ENCODE assay signal across 1 cellular context in the genomic region with DNA sequence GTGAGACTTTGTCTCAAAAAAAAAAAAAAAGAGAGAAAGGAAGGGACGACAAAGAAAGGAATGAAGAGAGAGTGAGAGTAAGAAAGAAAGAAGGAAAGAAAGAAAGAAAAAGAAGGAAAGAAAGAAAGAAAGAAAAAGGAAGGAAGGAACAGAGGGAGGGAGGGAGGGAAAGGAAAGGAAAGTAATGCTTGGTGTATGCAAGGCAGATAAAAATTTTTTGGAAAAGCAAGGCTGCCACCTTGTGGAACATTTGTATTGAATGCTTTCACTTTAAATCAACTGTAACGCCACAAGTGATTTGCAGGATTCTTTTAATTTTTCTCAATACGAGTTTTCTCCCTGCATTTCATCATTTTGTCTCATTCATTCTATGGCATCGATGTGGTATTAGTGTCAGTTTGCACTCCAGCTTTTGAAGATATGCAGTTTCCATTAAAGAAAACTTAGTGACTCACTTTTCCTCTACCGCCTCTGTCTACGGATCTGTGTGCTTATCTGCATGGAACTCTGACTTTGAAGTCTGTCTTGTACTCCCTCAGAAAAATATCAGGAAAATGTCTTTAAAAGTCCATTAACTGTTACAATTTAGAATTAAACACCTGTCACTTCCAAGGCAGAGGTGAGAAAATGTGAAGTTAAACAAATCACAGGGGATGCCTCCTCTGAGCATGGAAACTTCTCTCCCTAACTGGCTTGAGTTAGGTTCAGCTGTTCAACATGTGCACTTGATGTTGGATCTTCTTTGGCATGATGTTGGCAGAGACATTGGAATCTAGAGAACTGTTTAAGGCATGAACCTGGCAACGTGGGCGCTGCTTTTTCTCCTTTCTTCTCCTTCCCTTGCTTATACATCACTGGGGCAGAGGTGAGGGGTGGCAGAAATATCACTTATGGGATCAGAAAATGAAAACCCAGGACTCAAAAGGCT.
TF ChIP-seq lines count a peak whose summit lies in the region.

No MANE protein-coding gene starts in this region.

TF ChIP-seq in K562, 482 proteins besides CTCF, POLR2A, EP300 and RAD21:
- TF ChIP-seq, protein P1, sequence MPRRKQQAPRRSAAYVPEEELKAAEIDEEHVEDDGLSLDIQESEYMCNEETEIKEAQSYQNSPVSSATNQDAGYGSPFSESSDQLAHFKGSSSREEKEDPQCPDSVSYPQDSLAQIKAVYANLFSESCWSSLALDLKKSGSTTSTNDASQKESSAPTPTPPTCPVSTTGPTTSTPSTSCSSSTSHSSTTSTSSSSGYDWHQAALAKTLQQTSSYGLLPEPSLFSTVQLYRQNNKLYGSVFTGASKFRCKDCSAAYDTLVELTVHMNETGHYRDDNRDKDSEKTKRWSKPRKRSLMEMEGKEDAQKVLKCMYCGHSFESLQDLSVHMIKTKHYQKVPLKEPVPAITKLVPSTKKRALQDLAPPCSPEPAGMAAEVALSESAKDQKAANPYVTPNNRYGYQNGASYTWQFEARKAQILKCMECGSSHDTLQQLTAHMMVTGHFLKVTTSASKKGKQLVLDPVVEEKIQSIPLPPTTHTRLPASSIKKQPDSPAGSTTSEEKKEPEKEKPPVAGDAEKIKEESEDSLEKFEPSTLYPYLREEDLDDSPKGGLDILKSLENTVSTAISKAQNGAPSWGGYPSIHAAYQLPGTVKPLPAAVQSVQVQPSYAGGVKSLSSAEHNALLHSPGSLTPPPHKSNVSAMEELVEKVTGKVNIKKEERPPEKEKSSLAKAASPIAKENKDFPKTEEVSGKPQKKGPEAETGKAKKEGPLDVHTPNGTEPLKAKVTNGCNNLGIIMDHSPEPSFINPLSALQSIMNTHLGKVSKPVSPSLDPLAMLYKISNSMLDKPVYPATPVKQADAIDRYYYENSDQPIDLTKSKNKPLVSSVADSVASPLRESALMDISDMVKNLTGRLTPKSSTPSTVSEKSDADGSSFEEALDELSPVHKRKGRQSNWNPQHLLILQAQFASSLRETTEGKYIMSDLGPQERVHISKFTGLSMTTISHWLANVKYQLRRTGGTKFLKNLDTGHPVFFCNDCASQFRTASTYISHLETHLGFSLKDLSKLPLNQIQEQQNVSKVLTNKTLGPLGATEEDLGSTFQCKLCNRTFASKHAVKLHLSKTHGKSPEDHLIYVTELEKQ (CRISPR knock-in tag; IDR thresholded peaks at IDR 0.05) = no peak
- TF ChIP-seq DIDO1 (tag; IDR thresholded peaks at IDR 0.05; ENCODE audit: low read depth) = no peak
- TF ChIP-seq ZSCAN32 (CRISPR knock-in tag; IDR thresholded peaks at IDR 0.05) = no peak
- no peak for TF ChIP-seq BRF2 (IDR thresholded peaks at IDR 0.05; ENCODE audit: borderline replicate concordance, insufficient read depth, insufficient read length)
- no peak for TF ChIP-seq BACH1 (tag; IDR thresholded peaks at IDR 0.05)
- TF ChIP-seq, protein P2, sequence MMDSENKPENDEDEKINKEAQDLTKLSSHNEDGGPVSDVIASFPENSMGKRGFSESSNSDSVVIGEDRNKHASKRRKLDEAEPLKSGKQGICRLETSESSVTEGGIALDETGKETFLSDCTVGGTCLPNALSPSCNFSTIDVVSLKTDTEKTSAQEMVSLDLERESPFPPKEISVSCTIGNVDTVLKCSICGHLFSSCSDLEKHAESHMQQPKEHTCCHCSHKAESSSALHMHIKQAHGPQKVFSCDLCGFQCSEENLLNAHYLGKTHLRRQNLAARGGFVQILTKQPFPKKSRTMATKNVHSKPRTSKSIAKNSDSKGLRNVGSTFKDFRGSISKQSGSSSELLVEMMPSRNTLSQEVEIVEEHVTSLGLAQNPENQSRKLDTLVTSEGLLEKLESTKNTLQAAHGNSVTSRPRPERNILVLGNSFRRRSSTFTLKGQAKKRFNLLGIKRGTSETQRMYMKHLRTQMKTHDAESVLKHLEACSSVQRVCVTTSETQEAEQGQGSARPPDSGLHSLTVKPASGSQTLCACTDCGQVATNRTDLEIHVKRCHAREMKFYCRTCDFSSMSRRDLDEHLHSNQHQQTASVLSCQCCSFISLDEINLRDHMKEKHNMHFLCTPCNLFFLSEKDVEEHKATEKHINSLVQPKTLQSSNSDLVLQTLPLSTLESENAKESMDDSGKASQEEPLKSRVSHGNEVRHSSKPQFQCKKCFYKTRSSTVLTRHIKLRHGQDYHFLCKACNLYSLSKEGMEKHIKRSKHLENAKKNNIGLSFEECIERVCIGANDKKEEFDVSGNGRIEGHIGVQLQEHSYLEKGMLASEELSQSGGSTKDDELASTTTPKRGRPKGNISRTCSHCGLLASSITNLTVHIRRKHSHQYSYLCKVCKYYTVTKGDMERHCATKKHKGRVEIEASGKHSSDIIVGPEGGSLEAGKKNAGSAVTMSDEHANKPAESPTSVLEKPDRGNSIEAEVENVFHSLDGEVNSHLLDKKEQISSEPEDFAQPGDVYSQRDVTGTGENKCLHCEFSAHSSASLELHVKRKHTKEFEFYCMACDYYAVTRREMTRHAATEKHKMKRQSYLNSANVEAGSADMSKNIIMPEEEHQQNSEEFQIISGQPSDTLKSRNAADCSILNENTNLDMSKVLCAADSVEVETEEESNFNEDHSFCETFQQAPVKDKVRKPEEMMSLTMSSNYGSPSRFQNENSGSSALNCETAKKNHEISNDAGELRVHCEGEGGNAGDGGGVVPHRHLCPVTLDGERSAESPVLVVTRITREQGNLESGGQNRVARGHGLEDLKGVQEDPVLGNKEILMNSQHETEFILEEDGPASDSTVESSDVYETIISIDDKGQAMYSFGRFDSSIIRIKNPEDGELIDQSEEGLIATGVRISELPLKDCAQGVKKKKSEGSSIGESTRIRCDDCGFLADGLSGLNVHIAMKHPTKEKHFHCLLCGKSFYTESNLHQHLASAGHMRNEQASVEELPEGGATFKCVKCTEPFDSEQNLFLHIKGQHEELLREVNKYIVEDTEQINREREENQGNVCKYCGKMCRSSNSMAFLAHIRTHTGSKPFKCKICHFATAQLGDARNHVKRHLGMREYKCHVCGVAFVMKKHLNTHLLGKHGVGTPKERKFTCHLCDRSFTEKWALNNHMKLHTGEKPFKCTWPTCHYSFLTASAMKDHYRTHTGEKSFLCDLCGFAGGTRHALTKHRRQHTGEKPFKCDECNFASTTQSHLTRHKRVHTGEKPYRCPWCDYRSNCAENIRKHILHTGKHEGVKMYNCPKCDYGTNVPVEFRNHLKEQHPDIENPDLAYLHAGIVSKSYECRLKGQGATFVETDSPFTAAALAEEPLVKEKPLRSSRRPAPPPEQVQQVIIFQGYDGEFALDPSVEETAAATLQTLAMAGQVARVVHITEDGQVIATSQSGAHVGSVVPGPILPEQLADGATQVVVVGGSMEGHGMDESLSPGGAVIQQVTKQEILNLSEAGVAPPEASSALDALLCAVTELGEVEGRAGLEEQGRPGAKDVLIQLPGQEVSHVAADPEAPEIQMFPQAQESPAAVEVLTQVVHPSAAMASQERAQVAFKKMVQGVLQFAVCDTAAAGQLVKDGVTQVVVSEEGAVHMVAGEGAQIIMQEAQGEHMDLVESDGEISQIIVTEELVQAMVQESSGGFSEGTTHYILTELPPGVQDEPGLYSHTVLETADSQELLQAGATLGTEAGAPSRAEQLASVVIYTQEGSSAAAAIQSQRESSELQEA (IDR thresholded peaks at IDR 0.05; ENCODE audit: low read depth) = no peak
- no peak for TF ChIP-seq MBD2 (IDR thresholded peaks at IDR 0.05; ENCODE audit: borderline replicate concordance, low read depth)
- no peak for TF ChIP-seq ZNF3 (CRISPR knock-in tag; IDR thresholded peaks at IDR 0.05)
- no peak for TF ChIP-seq FOXK1 (CRISPR knock-in tag; IDR thresholded peaks at IDR 0.05; ENCODE audit: borderline replicate concordance)
- no peak for TF ChIP-seq ZFX (CRISPR knock-in tag; IDR thresholded peaks at IDR 0.05)
- peak; percentile 36 for TF ChIP-seq U2AF1 (optimal IDR thresholded peaks at IDR 0.05; ENCODE audit: low read depth, low read length)
- peak; percentile 91 for TF ChIP-seq ZNF512 (tag; IDR thresholded peaks at IDR 0.05)
- no peak for TF ChIP-seq HNRNPH1 (optimal IDR thresholded peaks at IDR 0.05; ENCODE audit: low read depth, low read length)
- no peak for TF ChIP-seq LARP7 (IDR thresholded peaks at IDR 0.05)
- peak; percentile 40; the same call in 1 of the 2 replicates for TF ChIP-seq SMC3 (conservative IDR thresholded peaks at IDR 0.05; ENCODE audit: insufficient read depth, low read depth, low read length)
